In the genomic region with DNA sequence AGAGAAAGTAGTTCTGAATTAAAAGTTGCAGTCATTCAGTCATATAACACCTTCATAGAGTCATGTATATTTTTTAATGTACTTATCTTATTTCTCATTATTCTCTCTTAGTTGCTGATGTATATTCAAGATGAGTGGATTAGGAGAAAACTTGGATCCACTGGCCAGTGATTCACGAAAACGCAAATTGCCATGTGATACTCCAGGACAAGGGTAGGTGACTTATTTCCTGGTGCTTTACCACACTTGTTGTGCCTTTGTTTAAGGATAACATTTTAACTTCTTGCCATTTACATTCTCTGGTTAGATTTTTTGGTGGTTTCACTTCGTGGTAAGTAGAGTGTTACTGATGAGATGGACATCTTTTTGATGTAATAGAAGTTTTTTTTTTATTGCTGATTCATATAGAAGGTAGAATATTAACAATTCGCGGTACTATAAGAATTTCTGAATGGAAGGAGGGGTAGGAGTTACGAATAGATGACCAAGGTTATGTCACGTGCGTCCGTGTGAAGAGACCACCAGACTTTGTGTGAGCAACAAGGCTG, we compare ENCODE assay signal across 21 cellular contexts.
DNase-seq lines count a peak whose midpoint lies in the region; ATAC-seq, FAIRE-seq and TF ChIP-seq lines count a peak whose summit lies in the region.
"Had no signal": no experiment of that assay in that cellular context is flagged by ENCODE, and none has a peak within 500 bp of the region (broad histone marks: within the 10 kb centered on the region; RNA-seq: fewer than 3 reads in every experiment).

No MANE protein-coding gene starts in this region.

- H3K27ac ChIP-seq in PC-3 (ENCODE audit: low read length) (no peak overlapping the region), K562 (ENCODE audit: extremely low read depth, low read depth, low read length) (no peak overlapping the region)
- H3K27ac ChIP-seq: pancreas had no signal

- BruUV-seq in PC-3 (replicated peaks; lab: Mats Ljungman, UMichigan) (no TSS peak), K562 (replicated peaks; lab: Mats Ljungman, UMichigan) (no TSS peak)

- peaks cover 5% of the 10 kb centered on the region; the same call in 1 of the 2 replicates for H3K4me1 ChIP-seq in PC-3 (ENCODE audit: insufficient read depth, low read length)
- peaks cover 0 to 3% of the 10 kb centered on the region in 2 experiments; a peak in 1 of 5 replicates for H3K4me1 ChIP-seq in K562 (replicated peaks in 1 of 2; ENCODE audit: control insufficient read depth in 2 of 2, insufficient read depth in 2 of 2, low read length in 2 of 2)
- H3K4me1 ChIP-seq: pancreas had no signal

- H3K36me3 Mint-ChIP-seq in activated naive CD8-positive, alpha-beta T cell = peaks cover 9% of the 10 kb centered on the region
- H3K36me3 Mint-ChIP-seq in activated naive CD8-positive, alpha-beta T cell treated with anti-CD3 and anti-CD28 coated beads for 36 hours = peaks cover 22% of the 10 kb centered on the region
- peaks cover 24% of the 10 kb centered on the region for H3K36me3 Mint-ChIP-seq in stimulated activated memory B cell treated with anti-CD40 and anti-IgM and Interleukin-4, amounts not matched to agents 10 μg/mL and 1 μg/mL and 100 μg/mL, for 72 hours

- H3K9ac ChIP-seq in PC-3 (ENCODE audit: low read length) = no peak overlapping the region
- no peak overlapping the region for H3K9ac ChIP-seq in K562 (ENCODE audit: insufficient read depth in 1 of 2, low read depth in 2 of 2, low read length in 2 of 2)

- TF ChIP-seq CTCF in PC-3 (conservative IDR thresholded peaks at IDR 0.05; ENCODE audit: low read depth, low read length) (no peak), K562 (IDR thresholded peaks at IDR 0.05 in 2 of 3, conservative IDR thresholded peaks at IDR 0.05 in 1 of 3; ENCODE audit: insufficient read depth in 2 of 3, low read depth in 1 of 3, low read length in 3 of 3) (no peak)

- H3K4me1 Mint-ChIP-seq in activated naive CD8-positive, alpha-beta T cell (ENCODE audit: low read depth) = peaks cover 25% of the 10 kb centered on the region
- peaks cover 20% of the 10 kb centered on the region for H3K4me1 Mint-ChIP-seq in activated naive CD8-positive, alpha-beta T cell treated with anti-CD3 and anti-CD28 coated beads for 36 hours
- peaks cover 33% of the 10 kb centered on the region for H3K4me1 Mint-ChIP-seq in stimulated activated memory B cell treated with anti-CD40 and anti-IgM and Interleukin-4, amounts not matched to agents 10 μg/mL and 1 μg/mL and 100 μg/mL, for 72 hours
- H3K4me1 Mint-ChIP-seq: CD14-positive monocyte had no signal

- no peaks in the 10 kb centered on the region for H3K27me3 ChIP-seq in PC-3 (ENCODE audit: low read length)
- no peaks in the 10 kb centered on the region for H3K27me3 ChIP-seq in K562 (ENCODE audit: control insufficient read depth in 2 of 2, insufficient read depth in 2 of 2, low read length in 2 of 2)
- H3K27me3 ChIP-seq: pancreas had no signal

- WGBS in K562 (ENCODE audit: insufficient coverage, low coverage, missing lambda C conversion rate) = 93% methylated on average over 9 of the region's 9 CpGs

- H3K36me3 ChIP-seq in PC-3 (ENCODE audit: low read depth, low read length) (peaks cover 22% of the 10 kb centered on the region; the same call in 1 of the 2 replicates), K562 (ENCODE audit: control insufficient read depth, insufficient read depth, low read length) (peaks cover 31% of the 10 kb centered on the region; the same call in 1 of the 3 replicates)

- POLR2A ChIA-PET in PC-3 (lab: Charles Lee; ENCODE audit: unreplicated experiment) = no interaction called here
- POLR2A ChIA-PET in K562 (lab: Yijun Ruan, JAX) = no interaction called here

- H3K79me2 ChIP-seq in PC-3 (ENCODE audit: low read length) (no peaks in the 10 kb centered on the region), K562 (ENCODE audit: control insufficient read depth, insufficient read depth, low read length) (peaks cover 11% of the 10 kb centered on the region; the same call in 2 of the 3 replicates)

- no peak for FAIRE-seq in K562 (lab: Jason Lieb, UNC)
- FAIRE-seq: H1, pancreas had no signal

- no peak for TF ChIP-seq EP300 in K562 (IDR thresholded peaks at IDR 0.05; ENCODE audit: low read length)

- no peaks in the 10 kb centered on the region for H3K9me1 ChIP-seq in K562 (ENCODE audit: control insufficient read depth, insufficient read depth, low read length)

- H3K4me3 ChIP-seq in PC-3 (ENCODE audit: low read length) = no peak overlapping the region
- H3K4me3 ChIP-seq in K562 = no peak overlapping the region
- H3K4me3 ChIP-seq: pancreas had no signal

- H3K27me3 Mint-ChIP-seq in activated naive CD8-positive, alpha-beta T cell = no peaks in the 10 kb centered on the region
- H3K27me3 Mint-ChIP-seq in activated naive CD8-positive, alpha-beta T cell treated with anti-CD3 and anti-CD28 coated beads for 36 hours = no peaks in the 10 kb centered on the region
- no peaks in the 10 kb centered on the region for H3K27me3 Mint-ChIP-seq in stimulated activated memory B cell treated with anti-CD40 and anti-IgM and Interleukin-4, amounts not matched to agents 10 μg/mL and 1 μg/mL and 100 μg/mL, for 72 hours
- H3K27me3 Mint-ChIP-seq: naive thymus-derived CD4-positive, alpha-beta T cell had no signal

- H4K20me1 ChIP-seq in PC-3 (ENCODE audit: low read length) = no peaks in the 10 kb centered on the region
- no peaks in the 10 kb centered on the region for H4K20me1 ChIP-seq in K562 (replicated peaks; ENCODE audit: control insufficient read depth, insufficient read depth, low read length)

- H3K27ac Mint-ChIP-seq in activated naive CD8-positive, alpha-beta T cell = peak overlapping the region; percentile 73
- no peak overlapping the region for H3K27ac Mint-ChIP-seq in activated naive CD8-positive, alpha-beta T cell treated with anti-CD3 and anti-CD28 coated beads for 36 hours
- peak overlapping the region; percentile 58 for H3K27ac Mint-ChIP-seq in stimulated activated memory B cell treated with anti-CD40 and anti-IgM and Interleukin-4, amounts not matched to agents 10 μg/mL and 1 μg/mL and 100 μg/mL, for 72 hours
- H3K27ac Mint-ChIP-seq: CD14-positive monocyte had no signal

- H2AFZ ChIP-seq in PC-3 (ENCODE audit: low read length) = no peak overlapping the region
- H2AFZ ChIP-seq in K562 (ENCODE audit: low read depth, low read length) = no peak overlapping the region

- CTCF ChIA-PET in PC-3 (lab: Charles Lee) = no interaction called here
- CTCF ChIA-PET in K562 (lab: Yijun Ruan, JAX; ENCODE audit: low intra/inter-chr PET ratio) = interaction anchor here (1.1 to 2.2 kb wide), 2 partner anchors 238 to 349 kb away, joined by 3 to 23 read pairs; no protein-coding TSS in a partner anchor

- H3F3A ChIP-seq in PC-3 (ENCODE audit: low read length, unreplicated experiment) = no peaks in the 10 kb centered on the region

- H3K4me3 Mint-ChIP-seq in activated naive CD8-positive, alpha-beta T cell = no peak overlapping the region
- H3K4me3 Mint-ChIP-seq in activated naive CD8-positive, alpha-beta T cell treated with anti-CD3 and anti-CD28 coated beads for 36 hours = no peak overlapping the region
- no peak overlapping the region for H3K4me3 Mint-ChIP-seq in stimulated activated memory B cell treated with anti-CD40 and anti-IgM and Interleukin-4, amounts not matched to agents 10 μg/mL and 1 μg/mL and 100 μg/mL, for 72 hours
- H3K4me3 Mint-ChIP-seq: CD14-positive monocyte; naive thymus-derived CD4-positive, alpha-beta T cell had no signal

- no peak for TF ChIP-seq POLR2A in K562 (conservative IDR thresholded peaks at IDR 0.05)

- ATAC-seq in PC-3 (peak; percentile 59), K562 (no peak)
- ATAC-seq in stimulated activated memory B cell treated with anti-CD40 and anti-IgM and Interleukin-4, amounts not matched to agents 10 μg/mL and 1 μg/mL and 100 μg/mL, for 72 hours = no peak
- ATAC-seq: left colon; naive thymus-derived CD4-positive, alpha-beta T cell; sciatic nerve had no signal

- intact Hi-C loops in PC-3 (cut with micrococcal nuclease) (loop anchor here (5.0 kb wide), 1 partner anchor 45 kb away; no protein-coding TSS in a partner anchor), K562 (cut with micrococcal nuclease) (loop anchor here (5.0 kb wide), 1 partner anchor 120 kb away; the partner anchor contains the start of gene NCOA3)

- no peaks in the 10 kb centered on the region for H3K9me2 ChIP-seq in PC-3 (replicated peaks; ENCODE audit: low read length)

- no peak for DNase-seq in activated naive CD8-positive, alpha-beta T cell treated with anti-CD3 and anti-CD28 coated beads for 36 hours
- DNase-seq in PC-3 (no peak), K562 (ENCODE audit: extremely low read depth in 1 of 4, low spot score in 3 of 4) (no peak), pons (ENCODE audit: low spot score) (no peak), islet precursor cell (no peak), middle frontal gyrus (ENCODE audit: extremely low spot score, low spot score) (no peak)
- DNase-seq: aorta; head of caudate nucleus; KBM-7; left colon; naive thymus-derived CD4-positive, alpha-beta T cell; NCI-H1694; NCI-H2171; NCI-H526; pancreas; stimulated activated CD4-positive, alpha-beta T cell treated with anti-CD3 and anti-CD28 coated beads, Interleukin-15, amount 100 ng/mL, for 24 hours had no signal

- TF ChIP-seq RAD21 in K562 (CRISPR knock-in tag; conservative IDR thresholded peaks at IDR 0.05 in 1 of 2, IDR thresholded peaks at IDR 0.05 in 1 of 2) = no peak

- in situ Hi-C loops in K562 (cut with MboI) = loop anchor here (5.0 to 10.0 kb wide), 3 partner anchors 117 to 417 kb away; partner anchors contain the start of gene NCOA3

- no peaks in the 10 kb centered on the region for H3K9me3 Mint-ChIP-seq in activated naive CD8-positive, alpha-beta T cell (ENCODE audit: low read depth)
- H3K9me3 Mint-ChIP-seq in activated naive CD8-positive, alpha-beta T cell treated with anti-CD3 and anti-CD28 coated beads for 36 hours = no peaks in the 10 kb centered on the region
- H3K9me3 Mint-ChIP-seq in stimulated activated memory B cell treated with anti-CD40 and anti-IgM and Interleukin-4, amounts not matched to agents 10 μg/mL and 1 μg/mL and 100 μg/mL, for 72 hours = no peaks in the 10 kb centered on the region
- H3K9me3 Mint-ChIP-seq: CD14-positive monocyte had no signal

- H3K4me2 ChIP-seq in PC-3 (ENCODE audit: low read length) (no peak overlapping the region), K562 (ENCODE audit: insufficient read depth, low read length) (no peak overlapping the region)

- H3K9me3 ChIP-seq in PC-3 (ENCODE audit: low read length) (no peaks in the 10 kb centered on the region), K562 (replicated peaks; ENCODE audit: control insufficient read depth, insufficient read depth, low read depth, low read length) (no peaks in the 10 kb centered on the region)
- H3K9me3 ChIP-seq: pancreas had no signal

TF ChIP-seq in K562, 482 proteins besides CTCF, POLR2A, EP300 and RAD21 (continues in another document):
- TF ChIP-seq BHLHE40 (IDR thresholded peaks at IDR 0.05; ENCODE audit: low read length) (no peak), NR1H2 (CRISPR knock-in tag; IDR thresholded peaks at IDR 0.05) (no peak), SREBF2 (CRISPR knock-in tag; IDR thresholded peaks at IDR 0.05) (no peak), ZNF316 (IDR thresholded peaks at IDR 0.05) (0 out of 2 replicates have a peak, but pooled peaks have one; percentile 6), KDM2B (CRISPR knock-in tag; IDR thresholded peaks at IDR 0.05) (no peak)
